8 cellular contexts compared by ENCODE assay signal in genomic region chr3:112814256-112814655, GRCh38. TPM values are rescaled to one million over a fixed set of nuclear protein-coding genes. Genes with fewer than 3 reads are reported as not detected.
DNase-seq lines count a peak whose midpoint lies in the region; ATAC-seq and TF ChIP-seq lines count a peak whose summit lies in the region.

No MANE protein-coding gene starts in this region.

- no peak overlapping the region for H3K4me3 ChIP-seq in esophagus muscularis mucosa

- peak overlapping the region in 2 of 4 donors; percentile 66 to 74 for H3K27ac ChIP-seq in esophagus muscularis mucosa (replicated peaks in 1 of 4)

- no peaks in the 10 kb centered on the region for H3K36me3 ChIP-seq in esophagus muscularis mucosa

- peaks cover 0 to 39% (median 35%) of the 10 kb centered on the region in 4 donors for H3K4me1 ChIP-seq in esophagus muscularis mucosa

- no peaks in the 10 kb centered on the region for H3K9me3 ChIP-seq in esophagus muscularis mucosa

- intact Hi-C loops in esophagus muscularis mucosa (cut with DNase I) = loop anchor here (1.0 kb wide), 1 partner anchor 171 kb away; no protein-coding TSS in a partner anchor

- TF ChIP-seq EP300 in esophagus muscularis mucosa (IDR thresholded peaks at IDR 0.05) = no peak

- CTCF ChIA-PET in GM10248 (lab: Yijun Ruan, JAX) = interaction anchor here (0.9 to 1.9 kb wide), 11 partner anchors 10 to 171 kb away, joined by 3 to 12 read pairs (median 4); no protein-coding TSS in a partner anchor

- no peak for ATAC-seq in HG03159 (IDR thresholded peaks at IDR 0.05; ENCODE audit: unreplicated experiment)
- ATAC-seq in GM21529 (IDR thresholded peaks at IDR 0.05; ENCODE audit: unreplicated experiment) = no peak

- WGBS in esophagus muscularis mucosa = 41% methylated on average over 2 of the region's 2 CpGs

- DNase-seq in GM10248 (ENCODE audit: extremely low spot score) (no peak), NCI-H69 (lab: John Stamatoyannopoulos, UW) (peak; percentile 5), esophagus muscularis mucosa (ENCODE audit: extremely low spot score) (no peak), pons (ENCODE audit: low spot score) (peak; percentile 37)
- no peak for DNase-seq in activated T-cell treated with anti-CD3 and anti-CD28 coated beads, Interleukin-2, amount 50 U/mL, for 48 hours
- no peak for DNase-seq in activated CD4-positive, CD25-positive, alpha-beta regulatory T cell (lab: John Stamatoyannopoulos, UW)

- peak; percentile 4 for TF ChIP-seq CTCF in GM10248 (IDR thresholded peaks at IDR 0.05; ENCODE audit: control extremely low read depth, extremely low read depth, low read depth, missing control alignments)
- TF ChIP-seq CTCF in esophagus muscularis mucosa (IDR thresholded peaks at IDR 0.05) = peak; percentile 45 to 53 (median 46)

- TF ChIP-seq POLR2A in esophagus muscularis mucosa (IDR thresholded peaks at IDR 0.05; ENCODE audit: low read depth) = no peak

- POLR2A ChIA-PET in GM10248 (lab: Yijun Ruan, JAX) = interaction anchor here (0.5 kb wide), 1 partner anchor 971 kb away, joined by 3 read pairs; no protein-coding TSS in a partner anchor

- H3K27me3 ChIP-seq in esophagus muscularis mucosa = no peaks in the 10 kb centered on the region

RNA-seq across cellular contexts. Expression of gene CD200R1L, which starts 32.4 kb away (rescaled TPM):
- not detected for total RNA-seq in esophagus muscularis mucosa

Comparison
In these comparisons a context has a peak if more than half of its experiments do, and no peak if none do; other contexts are left out.
1. DNase-seq: peak in NCI-H69 (single experiment) and pons (single experiment); none in GM10248 (single experiment), esophagus muscularis mucosa (single experiment), activated T-cell treated with anti-CD3 and anti-CD28 coated beads, Interleukin-2, amount 50 U/mL, for 48 hours (0 of 2) and activated CD4-positive, CD25-positive, alpha-beta regulatory T cell (0 of 4).